9 cellular contexts compared by ENCODE assay signal in the genomic region with DNA sequence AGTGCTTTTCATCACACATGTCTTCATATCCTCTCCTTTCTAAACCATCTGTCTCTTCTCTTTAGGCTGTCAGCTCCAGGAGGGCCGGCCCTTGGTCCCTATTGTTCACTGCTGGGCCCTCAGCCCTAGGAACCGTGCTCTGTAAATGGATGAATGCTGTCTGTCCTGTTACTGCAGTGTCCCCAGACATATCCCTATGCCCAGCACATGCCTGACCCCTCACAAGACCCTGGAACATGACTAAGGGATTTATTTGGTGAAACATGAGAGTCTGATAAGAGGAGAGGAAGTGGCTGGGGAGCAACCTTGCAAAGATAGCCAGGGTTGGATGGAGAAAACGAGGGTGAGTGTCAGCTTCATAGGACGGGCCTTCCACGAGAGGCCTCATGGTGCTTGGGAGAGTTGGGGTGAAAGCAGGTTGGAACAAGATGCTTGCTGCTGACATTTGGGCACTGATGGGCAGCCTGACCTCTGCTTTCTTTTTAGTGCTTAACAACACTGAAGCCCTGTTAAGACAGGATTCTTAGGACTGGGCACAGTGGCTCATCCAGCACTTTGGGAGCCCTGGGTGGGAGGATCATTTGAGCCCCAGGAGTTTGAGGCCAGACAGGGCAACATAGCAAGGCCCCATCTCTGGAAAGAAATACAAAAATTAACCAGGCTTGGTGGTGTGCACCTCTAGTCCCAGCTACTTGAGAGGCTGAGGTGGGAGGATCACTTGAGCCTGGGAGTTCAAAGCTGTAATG. TPM values are rescaled to one million over a fixed set of nuclear protein-coding genes. Genes with fewer than 3 reads are reported as not detected.
DNase-seq lines count a peak whose midpoint lies in the region; ATAC-seq and TF ChIP-seq lines count a peak whose summit lies in the region.
"Had no signal": no experiment of that assay in that cellular context is flagged by ENCODE, and none has a peak within 500 bp of the region (broad histone marks: within the 10 kb centered on the region; RNA-seq: fewer than 3 reads in every experiment).

No MANE protein-coding gene starts in this region.

- no peak overlapping the region for H3K4me2 ChIP-seq in hepatocyte

- H3K79me2 ChIP-seq in hepatocyte = no peaks in the 10 kb centered on the region

- WGBS in ectodermal cell, 2 experiments = 56 to 60% methylated on average over 5 of the region's 5 CpGs
- 56% methylated on average over 5 of the region's 5 CpGs for WGBS in hepatocyte (ENCODE audit: low lambda C conversion rate, missing lambda C conversion rate)

- no peak overlapping the region for H3K4me3 Mint-ChIP-seq in nephron

- H3K27me3 Mint-ChIP-seq in nephron (ENCODE audit: low read depth) = peaks cover 3% of the 10 kb centered on the region

- H3K4me1 Mint-ChIP-seq in nephron = peaks cover 22% of the 10 kb centered on the region

- no peaks in the 10 kb centered on the region for H3K9me2 ChIP-seq in hepatocyte (replicated peaks; ENCODE audit: insufficient read depth)

- H3K4me3 ChIP-seq in ectodermal cell (ENCODE audit: insufficient read depth, low read depth, low read length) (no peak overlapping the region), hepatocyte (no peak overlapping the region)

- TF ChIP-seq CTCF in nephron (IDR thresholded peaks at IDR 0.05; ENCODE audit: unreplicated experiment in 3 of 3) (no peak), hepatocyte (IDR thresholded peaks at IDR 0.05; ENCODE audit: poor library complexity) (no peak)

- H3K27me3 ChIP-seq in ectodermal cell (ENCODE audit: control insufficient read depth, insufficient read depth, low read length, poor library complexity, severe bottlenecking) (no peaks in the 10 kb centered on the region), hepatocyte (no peaks in the 10 kb centered on the region)

- in situ Hi-C loops in Caki2 (cut with HindIII; ENCODE audit: low pct_unique_long_range_greater_than_20kb, low sequenced_read_pairs) = no loop called here

- DNase-seq in Caki2 (ENCODE audit: low read depth) = peak; percentile 49
- peak; percentile 76 for DNase-seq in NCI-H524 treated with DMSO at 0.1 percent for 48 hours (lab: John Stamatoyannopoulos, UW)
- DNase-seq in DMS79 treated with DMSO at 0.1 percent for 48 hours (lab: John Stamatoyannopoulos, UW) = no peak
- no peak for DNase-seq in hepatocyte (ENCODE audit: low spot score)
- DNase-seq: NCI-H1694 treated with DMSO at 0.1 percent for 48 hours had no signal

- H3K9me3 ChIP-seq in ectodermal cell (ENCODE audit: control insufficient read depth, low read length) (no peaks in the 10 kb centered on the region), hepatocyte (ENCODE audit: low read depth) (no peaks in the 10 kb centered on the region)

- H3K4me1 ChIP-seq in ectodermal cell (ENCODE audit: control insufficient read depth, insufficient read depth, low read length) (peaks cover 24% of the 10 kb centered on the region), hepatocyte (ENCODE audit: insufficient read depth) (peaks cover 5% of the 10 kb centered on the region)

- peak overlapping the region; percentile 11 to 46 (median 30) for H3K27ac Mint-ChIP-seq in nephron

- ATAC-seq in HG03457 (IDR thresholded peaks at IDR 0.05; ENCODE audit: unreplicated experiment) = no peak
- no peak for ATAC-seq in GM21529 (IDR thresholded peaks at IDR 0.05; ENCODE audit: unreplicated experiment)

- no peaks in the 10 kb centered on the region for H3K9me3 Mint-ChIP-seq in nephron

- H4K20me1 ChIP-seq in hepatocyte (ENCODE audit: insufficient read depth, poor library complexity, severe bottlenecking) = no peaks in the 10 kb centered on the region

- H3K36me3 ChIP-seq in ectodermal cell (ENCODE audit: control insufficient read depth, insufficient read depth, low read length) (no peaks in the 10 kb centered on the region), hepatocyte (replicated peaks; ENCODE audit: insufficient read depth, low read depth) (no peaks in the 10 kb centered on the region)

- no peak overlapping the region for H2AFZ ChIP-seq in hepatocyte

- H3K27ac ChIP-seq in ectodermal cell (ENCODE audit: insufficient read depth, low read depth, low read length, poor library complexity, severe bottlenecking) (peak overlapping the region; percentile 63), hepatocyte (no peak overlapping the region)

- peaks cover 15% of the 10 kb centered on the region for H3K36me3 Mint-ChIP-seq in nephron (ENCODE audit: low read depth)

RNA-seq across cellular contexts. Expression of a gene that starts 39.0 kb away (rescaled TPM):
- 42.8 and 51.5 TPM in 2 replicates for total RNA-seq in Caki2 (2014; rRNA removed; shearing (Covaris generic); ENCODE audit: low replicate concordance)
- polyA plus RNA-seq in ectodermal cell (2013, experiment 1 of 4) = 41.7 TPM
- 47.0 TPM for polyA plus RNA-seq in ectodermal cell (2013, experiment 2 of 4)
- 31.2 TPM for polyA plus RNA-seq in ectodermal cell (2013, experiment 3 of 4)
- 36.4 TPM for polyA plus RNA-seq in ectodermal cell (2013, experiment 4 of 4)
- total RNA-seq in hepatocyte = 7.0 and 7.3 TPM in 2 replicates
- polyA plus RNA-seq in hepatocyte = 7.1 and 9.3 TPM in 2 replicates

Comparison
In these comparisons a context has a peak if more than half of its experiments do, and no peak if none do; other contexts are left out.
1. DNase-seq: peak in Caki2 (single experiment) and NCI-H524 treated with DMSO at 0.1 percent for 48 hours (single experiment); none in DMS79 treated with DMSO at 0.1 percent for 48 hours (single experiment) and hepatocyte (single experiment).